Comparison of ENCODE assay signal across 1 cellular context in genomic region chr17:72173475-72174116, GRCh38.
TF ChIP-seq lines count a peak whose summit lies in the region.

No MANE protein-coding gene starts in this region.

TF ChIP-seq in HepG2, 621 proteins besides CTCF, POLR2A, EP300 and RAD21 (continued from another document and continues in another):
- TF ChIP-seq HOMEZ (CRISPR knock-in tag; IDR thresholded peaks at IDR 0.05; ENCODE audit: low read depth) (no peak), JUNB (CRISPR knock-in tag; IDR thresholded peaks at IDR 0.05; ENCODE audit: borderline replicate concordance) (no peak), MEIS2 (CRISPR knock-in tag; IDR thresholded peaks at IDR 0.05) (no peak), NR2F2 (IDR thresholded peaks at IDR 0.05; ENCODE audit: borderline replicate concordance, low read depth) (no peak), MLXIP (CRISPR knock-in tag; IDR thresholded peaks at IDR 0.05; ENCODE audit: borderline replicate concordance) (no peak), ZNF75D (CRISPR knock-in tag; IDR thresholded peaks at IDR 0.05; ENCODE audit: borderline replicate concordance) (no peak), ZBTB3 (CRISPR knock-in tag; IDR thresholded peaks at IDR 0.05; ENCODE audit: borderline replicate concordance, low read depth) (no peak), JDP2 (CRISPR knock-in tag; IDR thresholded peaks at IDR 0.05; ENCODE audit: borderline replicate concordance) (no peak), ZNF772 (CRISPR knock-in tag; IDR thresholded peaks at IDR 0.05) (no peak), MTA1 (CRISPR knock-in tag; IDR thresholded peaks at IDR 0.05; ENCODE audit: borderline replicate concordance) (no peak), ZNF564 (CRISPR knock-in tag; IDR thresholded peaks at IDR 0.05) (no peak), NFE2L2 (IDR thresholded peaks at IDR 0.05; ENCODE audit: low read length) (no peak), MYPOP (CRISPR knock-in tag; IDR thresholded peaks at IDR 0.05) (no peak), GZF1 (CRISPR knock-in tag; IDR thresholded peaks at IDR 0.05) (no peak), HDAC1 (CRISPR knock-in tag; IDR thresholded peaks at IDR 0.05) (no peak), NAIF1 (CRISPR knock-in tag; IDR thresholded peaks at IDR 0.05; ENCODE audit: borderline replicate concordance) (no peak), ZNF704 (CRISPR knock-in tag; IDR thresholded peaks at IDR 0.05; ENCODE audit: borderline replicate concordance) (no peak), HIC2 (CRISPR knock-in tag; IDR thresholded peaks at IDR 0.05; ENCODE audit: low read depth) (no peak), ZNF160 (CRISPR knock-in tag; IDR thresholded peaks at IDR 0.05) (no peak), ZNF484 (CRISPR knock-in tag; IDR thresholded peaks at IDR 0.05; ENCODE audit: borderline replicate concordance, low read depth) (no peak), RFXANK (CRISPR knock-in tag; IDR thresholded peaks at IDR 0.05) (no peak), TFDP1 (CRISPR knock-in tag; IDR thresholded peaks at IDR 0.05; ENCODE audit: borderline replicate concordance) (no peak), ATF7 (IDR thresholded peaks at IDR 0.05) (no peak), ATF7 (CRISPR knock-in tag; IDR thresholded peaks at IDR 0.05) (no peak), ZNF574 (CRISPR knock-in tag; IDR thresholded peaks at IDR 0.05) (no peak), GPN1 (CRISPR knock-in tag; IDR thresholded peaks at IDR 0.05; ENCODE audit: borderline replicate concordance) (no peak), ASH2L (IDR thresholded peaks at IDR 0.05; ENCODE audit: insufficient read length, low read depth, low read length) (no peak), CEBPZ (IDR thresholded peaks at IDR 0.05; ENCODE audit: low read length) (no peak), ZNF101 (CRISPR knock-in tag; IDR thresholded peaks at IDR 0.05; ENCODE audit: borderline replicate concordance, low read depth) (no peak), TAF15 (IDR thresholded peaks at IDR 0.05; ENCODE audit: low read depth, low read length, poor library complexity, severe bottlenecking) (no peak), ZNF501 (CRISPR knock-in tag; IDR thresholded peaks at IDR 0.05) (0 out of 2 replicates have a peak, but pooled peaks have one; percentile 44), CAMTA2 (CRISPR knock-in tag; IDR thresholded peaks at IDR 0.05; ENCODE audit: borderline replicate concordance) (no peak), RNF2 (conservative IDR thresholded peaks at IDR 0.05; ENCODE audit: low read depth) (0 out of 2 replicates have a peak, but pooled peaks have one; percentile 13), STAG1 (CRISPR knock-in tag; IDR thresholded peaks at IDR 0.05) (peak; percentile 51), HDAC6 (IDR thresholded peaks at IDR 0.05; ENCODE audit: low read depth, low read length) (no peak), JUND (CRISPR knock-in tag; IDR thresholded peaks at IDR 0.05) (no peak), ZNF784 (CRISPR knock-in tag; IDR thresholded peaks at IDR 0.05; ENCODE audit: borderline replicate concordance) (no peak), MIER2 (CRISPR knock-in tag; IDR thresholded peaks at IDR 0.05) (no peak), FLYWCH1 (CRISPR knock-in tag; IDR thresholded peaks at IDR 0.05) (no peak), ZKSCAN8 (CRISPR knock-in tag; IDR thresholded peaks at IDR 0.05; ENCODE audit: borderline replicate concordance) (no peak), KDM5B (CRISPR knock-in tag; IDR thresholded peaks at IDR 0.05; ENCODE audit: borderline replicate concordance) (no peak), KMT2A (CRISPR knock-in tag; IDR thresholded peaks at IDR 0.05) (no peak), ZMYM2 (CRISPR knock-in tag; IDR thresholded peaks at IDR 0.05) (no peak), YEATS2 (CRISPR knock-in tag; IDR thresholded peaks at IDR 0.05; ENCODE audit: borderline replicate concordance) (no peak), GMEB1 (CRISPR knock-in tag; IDR thresholded peaks at IDR 0.05; ENCODE audit: borderline replicate concordance) (no peak; the same call in 1 of the 2 replicates)
